In genomic region chr7:130886438-130887135, GRCh38 we compare ENCODE assay signal across 11 cellular contexts.
DNase-seq lines count a peak whose midpoint lies in the region; ATAC-seq and TF ChIP-seq lines count a peak whose summit lies in the region.
"Had no signal": no experiment of that assay in that cellular context is flagged by ENCODE, and none has a peak within 500 bp of the region (broad histone marks: within the 10 kb centered on the region; RNA-seq: fewer than 3 reads in every experiment).

No MANE protein-coding gene starts in this region.

- H3K36me3 ChIP-seq in upper lobe of right lung: peaks cover 76% of the 10 kb centered on the region

- TF ChIP-seq CTCF in upper lobe of right lung (IDR thresholded peaks at IDR 0.05): no peak
- no peak for TF ChIP-seq CTCF in GM13977 (IDR thresholded peaks at IDR 0.05; ENCODE audit: extremely low read depth, insufficient read depth, missing control alignments)

- intact Hi-C loops in Right ventricle myocardium inferior (cut with DNase I) (no loop called here), left cardiac atrium (cut with DNase I) (no loop called here), upper lobe of right lung (cut with DNase I) (no loop called here)

- in situ Hi-C loops in KBM-7 (cut with MboI; ENCODE audit: low pct_unique_long_range_greater_than_20kb, low sequenced_read_pairs) (no loop called here), GM13977 (cut with MboI; ENCODE audit: low pct_unique_long_range_greater_than_20kb, low sequenced_read_pairs, unreplicated experiment) (no loop called here)

- H3K27ac ChIP-seq in caudate nucleus (ENCODE audit: low read depth, low read length) (peak overlapping the region; percentile 52), upper lobe of right lung (peak overlapping the region; percentile 70)

- ATAC-seq in Right ventricle myocardium inferior (peak; percentile 24), left cardiac atrium (no peak), upper lobe of right lung (peak; percentile 22)

- DNase-seq in Right ventricle myocardium inferior (ENCODE audit: missing footprints) (peak; percentile 68), left cardiac atrium (no peak), caudate nucleus (lab: John Stamatoyannopoulos, UW) (peak in 1 of 61 donors; percentile 25), medulla oblongata (ENCODE audit: extremely low spot score) (peak; percentile 57), upper lobe of right lung (no peak), NCI-H1092 (lab: John Stamatoyannopoulos, UW) (no peak), KBM-7 (no peak), GM13977 (ENCODE audit: low spot score) (no peak)
- DNase-seq: activated naive CD8-positive, alpha-beta T cell treated with anti-CD3 and anti-CD28 coated beads, Interleukin-2, amount 10 ng/mL, durations not matched to agents 7 days and 5 days; KG1; NCI-H748 treated with DMSO at 0.1 percent for 48 hours had no signal

- no peaks in the 10 kb centered on the region for H3K9me3 ChIP-seq in upper lobe of right lung

- no peaks in the 10 kb centered on the region for H3K27me3 ChIP-seq in upper lobe of right lung

- no peak overlapping the region for H3K4me3 ChIP-seq in upper lobe of right lung

- H3K4me1 ChIP-seq in upper lobe of right lung: peaks cover 49% of the 10 kb centered on the region

Comparison
In these comparisons a context has a peak if more than half of its experiments do, and no peak if none do; other contexts are left out.
1. ATAC-seq: peak in Right ventricle myocardium inferior (single experiment) and upper lobe of right lung (single experiment); none in left cardiac atrium (0 of 2).
2. DNase-seq: peak in Right ventricle myocardium inferior (single experiment) and medulla oblongata (single experiment); none in left cardiac atrium (single experiment), upper lobe of right lung (single experiment), NCI-H1092 (single experiment), KBM-7 (single experiment) and GM13977 (single experiment).